Comparison of ENCODE assay signal across 19 cellular contexts in genomic region chr12:57176139-57176477, GRCh38. TPM values are rescaled to one million over a fixed set of nuclear protein-coding genes. Genes with fewer than 3 reads are reported as not detected.
A peak's percentile ranks its signal among the peaks of the same experiment; 100 is the strongest.
DNase-seq lines count a peak whose midpoint lies in the region; ATAC-seq, FAIRE-seq and TF ChIP-seq lines count a peak whose summit lies in the region.
"Had no signal": no experiment of that assay in that cellular context is flagged by ENCODE, and none has a peak within 500 bp of the region (broad histone marks: within the 10 kb centered on the region; RNA-seq: fewer than 3 reads in every experiment).

No MANE protein-coding gene starts in this region.

- FAIRE-seq in HepG2 (lab: Jason Lieb, UNC) (no peak), keratinocyte (lab: Jason Lieb, UNC) (no peak)
- FAIRE-seq: TTC549 had no signal

- no peak overlapping the region for H3K9ac ChIP-seq in HepG2 (ENCODE audit: insufficient read depth, low read depth, low read length)
- H3K9ac ChIP-seq in adipocyte (ENCODE audit: low read length), result peak overlapping the region; percentile 55
- peak overlapping the region; percentile 35 for H3K9ac ChIP-seq in keratinocyte (ENCODE audit: control insufficient read depth, extremely low read depth, insufficient read depth, low read length)

- intact Hi-C loops in HepG2 (cut with micrococcal nuclease; ENCODE audit: unreplicated experiment) (no loop called here), right lobe of liver (cut with DNase I) (no loop called here)

- H3K9me3 ChIP-seq in HepG2 (ENCODE audit: low read length) (no peaks in the 10 kb centered on the region), right lobe of liver (no peaks in the 10 kb centered on the region), adipocyte (ENCODE audit: control insufficient read depth, low read length) (no peaks in the 10 kb centered on the region), keratinocyte (ENCODE audit: control insufficient read depth, low read depth, low read length) (no peaks in the 10 kb centered on the region)
- H3K9me3 ChIP-seq: MG63, upper lobe of right lung had no signal

- TF ChIP-seq RAD21 in HepG2 (CRISPR knock-in tag; IDR thresholded peaks at IDR 0.05), result no peak

- H2AFZ ChIP-seq in HepG2 (ENCODE audit: low read length) (no peak overlapping the region), keratinocyte (ENCODE audit: control insufficient read depth, low read length) (no peak overlapping the region)

- H3K4me2 ChIP-seq in HepG2 (ENCODE audit: low read depth, low read length), result no peak overlapping the region
- H3K4me2 ChIP-seq in keratinocyte (ENCODE audit: control insufficient read depth, extremely low read depth, insufficient read depth, low read depth, low read length), result peak overlapping the region; percentile 68

- no peaks in the 10 kb centered on the region; the same call in 1 of the 2 replicates for H4K20me1 ChIP-seq in HepG2 (ENCODE audit: insufficient read depth, low read length)
- H4K20me1 ChIP-seq in keratinocyte (ENCODE audit: control insufficient read depth, extremely low read depth, insufficient read depth, low read length), result no peaks in the 10 kb centered on the region

- no peak for TF ChIP-seq EP300 in HepG2 (IDR thresholded peaks at IDR 0.05; ENCODE audit: low read depth in 2 of 2, low read length in 2 of 2)
- TF ChIP-seq EP300 in HepG2 (CRISPR knock-in tag; IDR thresholded peaks at IDR 0.05; ENCODE audit: borderline replicate concordance), result no peak

- ATAC-seq in HepG2 (no peak), right lobe of liver (no peak), HG03571 (IDR thresholded peaks at IDR 0.05; ENCODE audit: unreplicated experiment) (no peak)
- ATAC-seq: effector memory CD8-positive, alpha-beta T cell; stimulated activated naive CD8-positive, alpha-beta T cell treated with anti-CD3 and anti-CD28 coated beads, Interleukin-15, Interleukin-2, amounts not matched to agents 100 U/mL and 50 U/mL, for 24 hours had no signal

- H3K27ac ChIP-seq in HepG2 (ENCODE audit: extremely low read length, insufficient read depth, low read length), result no peak overlapping the region
- H3K27ac ChIP-seq in right lobe of liver, result no peak overlapping the region
- no peak overlapping the region for H3K27ac ChIP-seq in keratinocyte (ENCODE audit: control insufficient read depth, insufficient read depth, low read length)
- H3K27ac ChIP-seq: SK-N-MC, upper lobe of right lung had no signal

- peaks cover 53 to 86% of the 10 kb centered on the region in 2 experiments for H3K36me3 ChIP-seq in HepG2 (replicated peaks in 1 of 2; ENCODE audit: control insufficient read depth in 1 of 2, insufficient read depth in 2 of 2, low read length in 2 of 2)
- peaks cover 0 to 92% (median 65%) of the 10 kb centered on the region in 4 donors for H3K36me3 ChIP-seq in right lobe of liver
- peaks cover 93% of the 10 kb centered on the region for H3K36me3 ChIP-seq in adipocyte (ENCODE audit: control insufficient read depth, insufficient read depth, low read length, severe bottlenecking)
- H3K36me3 ChIP-seq in keratinocyte (ENCODE audit: control insufficient read depth in 2 of 2, extremely low read depth in 1 of 2, insufficient read depth in 2 of 2, low read length in 2 of 2), result peaks cover 3 to 16% of the 10 kb centered on the region in 2 experiments

- BruUV-seq in HepG2 (replicated peaks; lab: Mats Ljungman, UMichigan), result no TSS peak

- H3K27me3 ChIP-seq in HepG2 (ENCODE audit: control insufficient read depth in 1 of 2, insufficient read depth in 2 of 2, low read length in 2 of 2), result no peaks in the 10 kb centered on the region
- no peaks in the 10 kb centered on the region for H3K27me3 ChIP-seq in right lobe of liver
- no peaks in the 10 kb centered on the region for H3K27me3 ChIP-seq in adipocyte (replicated peaks; ENCODE audit: control insufficient read depth, insufficient read depth, low read length)
- H3K27me3 ChIP-seq in keratinocyte (ENCODE audit: control insufficient read depth, extremely low read depth, insufficient read depth, low read length), result no peaks in the 10 kb centered on the region
- H3K27me3 ChIP-seq: MG63, upper lobe of right lung had no signal

- H3K4me1 ChIP-seq in HepG2 (ENCODE audit: insufficient read depth, low read length) (0 out of 2 replicates have a peak, but pooled peaks cover 5% of the 10 kb centered on the region), right lobe of liver (no peaks in the 10 kb centered on the region), adipocyte (ENCODE audit: control insufficient read depth, insufficient read depth, low read length) (peaks cover 45% of the 10 kb centered on the region), keratinocyte (ENCODE audit: control insufficient read depth, extremely low read depth, insufficient read depth, low read length) (peaks cover 35% of the 10 kb centered on the region)
- H3K4me1 ChIP-seq: upper lobe of right lung had no signal

- no peak for TF ChIP-seq POLR2A in HepG2 (IDR thresholded peaks at IDR 0.05; ENCODE audit: insufficient read depth in 1 of 2, low read depth in 2 of 2, low read length in 2 of 2)
- TF ChIP-seq POLR2A in right lobe of liver (IDR thresholded peaks at IDR 0.05), result no peak

- CTCF ChIA-PET in HepG2 (lab: Yijun Ruan, JAX; ENCODE audit: low intra/inter-chr PET ratio, low total read pairs), result interaction anchor here (1.7 to 2.5 kb wide), 2 partner anchors 49 to 52 kb away, joined by 9 to 28 read pairs; partner anchors contain the start of gene LRP1

- DNase-seq in HepG2 (ENCODE audit: low spot score) (no peak), right lobe of liver (no peak), adipocyte (ENCODE audit: low read depth) (no peak), keratinocyte (ENCODE audit: low read depth, low spot score) (no peak), kidney tubule cell (ENCODE audit: low spot score) (no peak), SKM-1 treated with dmso at 0.1 percent for 144 hours (lab: John Stamatoyannopoulos, UW; ENCODE audit: unreplicated experiment) (no peak)
- DNase-seq in stimulated activated naive CD4-positive, alpha-beta T cell (lab: John Stamatoyannopoulos, UW), result no peak
- DNase-seq: central memory CD4-positive, alpha-beta T cell had no signal

- no peaks in the 10 kb centered on the region for H3K9me1 ChIP-seq in keratinocyte (ENCODE audit: control insufficient read depth, extremely low read depth, insufficient read depth, low read length)

- H3K79me2 ChIP-seq in HepG2 (ENCODE audit: insufficient read depth, low read length), result no peaks in the 10 kb centered on the region
- no peaks in the 10 kb centered on the region for H3K79me2 ChIP-seq in keratinocyte (ENCODE audit: control insufficient read depth, insufficient read depth, low read length)

- POLR2A ChIA-PET in HepG2 (lab: Yijun Ruan, JAX), result interaction anchor here (0.9 to 2.1 kb wide), 6 partner anchors 27 to 64 kb away, joined by 3 to 17 read pairs (median 6); partner anchors contain the start of gene LRP1

- in situ Hi-C loops in HepG2 (cut with HindIII; ENCODE audit: extremely low pct_ligation_motif_present, low pct_unique_long_range_greater_than_20kb), result loop anchor here (5.0 kb wide), 1 partner anchor 44 kb away; no protein-coding TSS in a partner anchor

- no peak for TF ChIP-seq CTCF in HepG2 (CRISPR knock-in tag; IDR thresholded peaks at IDR 0.05)
- TF ChIP-seq CTCF in right lobe of liver (IDR thresholded peaks at IDR 0.05), result no peak
- no peak for TF ChIP-seq CTCF in keratinocyte (optimal IDR thresholded peaks at IDR 0.05 in 1 of 3, IDR thresholded peaks at IDR 0.05 in 1 of 3, conservative IDR thresholded peaks at IDR 0.05 in 1 of 3; ENCODE audit: extremely low read depth in 1 of 3, insufficient read depth in 2 of 3, low read length in 3 of 3)

- WGBS in HepG2 (ENCODE audit: low lambda C conversion rate), result 97% methylated on average over 9 of the region's 9 CpGs
- 80% methylated on average over 1 of the region's 9 CpGs for WGBS in right lobe of liver (ENCODE audit: insufficient coverage, low coverage, low lambda C conversion rate, missing lambda C conversion rate)

- dilution Hi-C loops in keratinocyte (cut with MboI; ENCODE audit: extremely low pct_ligation_motif_present, low sequenced_read_pairs), result no loop called here

- H3K4me3 ChIP-seq in HepG2 (replicated peaks in 1 of 3; ENCODE audit: insufficient read depth in 1 of 3, low read depth in 2 of 3, low read length in 3 of 3), result no peak overlapping the region
- H3K4me3 ChIP-seq in right lobe of liver, result no peak overlapping the region
- H3K4me3 ChIP-seq in adipocyte (ENCODE audit: low read length), result no peak overlapping the region
- peak overlapping the region in 1 of 3 experiments; percentile 13 for H3K4me3 ChIP-seq in keratinocyte (ENCODE audit: control insufficient read depth in 2 of 3, extremely low read depth in 1 of 3, insufficient read depth in 2 of 3, low read depth in 1 of 3, low read length in 3 of 3)
- H3K4me3 ChIP-seq: MG63, SK-N-MC, upper lobe of right lung had no signal

RNA-seq across cellular contexts. Expression of gene LRP1-AS, which starts 28.7 kb away (rescaled TPM):
- not detected in 2 replicates for total RNA-seq in HepG2 (2016; rRNA removed; fragmentation: Illumina TruSeq; extraction: Trizol)
- not detected in 2 replicates for total RNA-seq in HepG2 (2016; cell fraction: cytosol; rRNA removed; fragmentation: Illumina TruSeq; extraction: Trizol; ENCODE audit: low read depth)
- total RNA-seq in HepG2 (2016; cell fraction: insoluble cytoplasmic fraction; rRNA removed; fragmentation: Illumina TruSeq; extraction: Trizol), result not detected in 2 replicates
- not detected in 2 replicates for total RNA-seq in HepG2 (2016; cell fraction: membrane; rRNA removed; fragmentation: Illumina TruSeq; extraction: Trizol)
- not detected in 2 replicates for total RNA-seq in HepG2 (2016; cell fraction: nucleus; rRNA removed; fragmentation: Illumina TruSeq; extraction: Trizol)
- polyA plus RNA-seq in HepG2 (2011; rRNA removed), result 0.20 TPM in 1 of 2 replicates, not detected in the other
- polyA plus RNA-seq in HepG2 (2011; cell fraction: cytosol; rRNA removed), result not detected in 2 replicates
- polyA plus RNA-seq in HepG2 (2011; cell fraction: nucleus; rRNA removed), result not detected in 2 replicates
- not detected in 2 replicates for polyA plus RNA-seq in HepG2 (2012)
- polyA plus RNA-seq in HepG2 (2016; cell fraction: cytosol; fragmentation: Illumina TruSeq; extraction: Trizol; ENCODE audit: low read depth), result not detected in 2 replicates
- not detected in 2 replicates for polyA plus RNA-seq in HepG2 (2016; cell fraction: insoluble cytoplasmic fraction; fragmentation: Illumina TruSeq; extraction: Trizol; ENCODE audit: low read depth)
- not detected in 2 replicates for polyA plus RNA-seq in HepG2 (2016; cell fraction: membrane; fragmentation: Illumina TruSeq; extraction: Trizol; ENCODE audit: low read depth)
- not detected in 2 replicates for polyA plus RNA-seq in HepG2 (2016; cell fraction: nucleus; fragmentation: Illumina TruSeq; extraction: Trizol; ENCODE audit: insufficient read depth, low read depth)
- not detected in 2 replicates for polyA minus RNA-seq in HepG2 (2011; rRNA and poly(A)+ RNA removed; ENCODE audit: low replicate concordance)
- polyA minus RNA-seq in HepG2 (2011; cell fraction: cytosol; rRNA and poly(A)+ RNA removed), result not detected in 2 replicates
- not detected in 2 replicates for polyA minus RNA-seq in HepG2 (2011; cell fraction: nucleus; rRNA and poly(A)+ RNA removed)
- total RNA-seq in right lobe of liver, result not detected
- not detected in 3 replicates for polyA plus RNA-seq in keratinocyte
- polyA plus RNA-seq in keratinocyte (2011; ENCODE audit: low read depth), result not detected
- not detected in 2 replicates for polyA plus RNA-seq in keratinocyte (2011; cell fraction: cytosol; rRNA removed)
- polyA plus RNA-seq in keratinocyte (2011; cell fraction: nucleus; rRNA removed), result not detected in 2 replicates
- not detected in 2 replicates for polyA plus RNA-seq in keratinocyte (2012; ENCODE audit: low replicate concordance)
- polyA minus RNA-seq in keratinocyte, result not detected in 3 replicates
- polyA minus RNA-seq in keratinocyte (2011; cell fraction: cytosol; rRNA and poly(A)+ RNA removed), result not detected
- polyA minus RNA-seq in keratinocyte (2011; cell fraction: nucleus; rRNA and poly(A)+ RNA removed), result not detected in 2 replicates
- total RNA-seq: activated T-cell treated with anti-CD3 and anti-CD28 coated beads, Interleukin-2, amount 50 U/mL, for 72 hours; fibroblast of villous mesenchyme; HT1080; left lobe of liver; upper lobe of right lung had no signal

RNA-seq across cellular contexts. Expression of gene NXPH4, which starts 40.5 kb away (rescaled TPM):
- total RNA-seq in HepG2 (2016; rRNA removed; fragmentation: Illumina TruSeq; extraction: Trizol) (not detected in 2 replicates), right lobe of liver (1 to 10 TPM in 2 of 6 experiments, under 1 TPM in 1, not detected in 3; 0.87 to 1.5 (median 1.2) TPM)
- not detected in 2 replicates for total RNA-seq in HepG2 (2016; cell fraction: cytosol; rRNA removed; fragmentation: Illumina TruSeq; extraction: Trizol; ENCODE audit: low read depth)
- not detected in 2 replicates for total RNA-seq in HepG2 (2016; cell fraction: insoluble cytoplasmic fraction; rRNA removed; fragmentation: Illumina TruSeq; extraction: Trizol)
- total RNA-seq in HepG2 (2016; cell fraction: membrane; rRNA removed; fragmentation: Illumina TruSeq; extraction: Trizol), result not detected in 2 replicates
- total RNA-seq in HepG2 (2016; cell fraction: nucleus; rRNA removed; fragmentation: Illumina TruSeq; extraction: Trizol), result not detected in 2 replicates
- polyA plus RNA-seq in HepG2 (2011; rRNA removed) (0.13 and 0.24 TPM in 2 replicates), keratinocyte (0.97 to 1.4 TPM (median 1.2 TPM) in 3 replicates)
- 0.18 and 0.24 TPM in 2 replicates for polyA plus RNA-seq in HepG2 (2011; cell fraction: cytosol; rRNA removed)
- polyA plus RNA-seq in HepG2 (2011; cell fraction: nucleus; rRNA removed), result 0.54 and 0.55 TPM in 2 replicates
- 1.9 and 2.5 TPM in 2 replicates for polyA plus RNA-seq in HepG2 (2012)
- not detected in 2 replicates for polyA plus RNA-seq in HepG2 (2016; cell fraction: cytosol; fragmentation: Illumina TruSeq; extraction: Trizol; ENCODE audit: low read depth)
- not detected in 2 replicates for polyA plus RNA-seq in HepG2 (2016; cell fraction: insoluble cytoplasmic fraction; fragmentation: Illumina TruSeq; extraction: Trizol; ENCODE audit: low read depth)
- polyA plus RNA-seq in HepG2 (2016; cell fraction: membrane; fragmentation: Illumina TruSeq; extraction: Trizol; ENCODE audit: low read depth), result not detected in 2 replicates
- not detected in 2 replicates for polyA plus RNA-seq in HepG2 (2016; cell fraction: nucleus; fragmentation: Illumina TruSeq; extraction: Trizol; ENCODE audit: insufficient read depth, low read depth)
- 0.30 and 2.2 TPM in 2 replicates for polyA minus RNA-seq in HepG2 (2011; rRNA and poly(A)+ RNA removed; ENCODE audit: low replicate concordance)
- not detected in 2 replicates for polyA minus RNA-seq in HepG2 (2011; cell fraction: cytosol; rRNA and poly(A)+ RNA removed)
- 0.25 TPM in 1 of 2 replicates, not detected in the other for polyA minus RNA-seq in HepG2 (2011; cell fraction: nucleus; rRNA and poly(A)+ RNA removed)
- polyA plus RNA-seq in keratinocyte (2011; ENCODE audit: low read depth), result 1.2 TPM
- 0.66 and 1.9 TPM in 2 replicates for polyA plus RNA-seq in keratinocyte (2011; cell fraction: cytosol; rRNA removed)
- polyA plus RNA-seq in keratinocyte (2011; cell fraction: nucleus; rRNA removed), result 1.7 and 2.1 TPM in 2 replicates
- 4.3 and 9.2 TPM in 2 replicates for polyA plus RNA-seq in keratinocyte (2012; ENCODE audit: low replicate concordance)
- 1.1 to 3.6 TPM (median 1.1 TPM) in 3 replicates for polyA minus RNA-seq in keratinocyte
- 8.2 TPM for polyA minus RNA-seq in keratinocyte (2011; cell fraction: cytosol; rRNA and poly(A)+ RNA removed)
- polyA minus RNA-seq in keratinocyte (2011; cell fraction: nucleus; rRNA and poly(A)+ RNA removed), result 2.1 and 2.2 TPM in 2 replicates
- total RNA-seq: upper lobe of right lung had no signal

RNA-seq across cellular contexts. Expression of gene LRP1, which starts 47.8 kb away (rescaled TPM):
- total RNA-seq in HepG2 (2016; rRNA removed; fragmentation: Illumina TruSeq; extraction: Trizol), result 14.7 and 16.5 TPM in 2 replicates
- 7.0 and 7.1 TPM in 2 replicates for total RNA-seq in HepG2 (2016; cell fraction: cytosol; rRNA removed; fragmentation: Illumina TruSeq; extraction: Trizol; ENCODE audit: low read depth)
- total RNA-seq in HepG2 (2016; cell fraction: insoluble cytoplasmic fraction; rRNA removed; fragmentation: Illumina TruSeq; extraction: Trizol), result 12.6 and 13.0 TPM in 2 replicates
- 9.7 and 10.2 TPM in 2 replicates for total RNA-seq in HepG2 (2016; cell fraction: membrane; rRNA removed; fragmentation: Illumina TruSeq; extraction: Trizol)
- 47.7 and 58.7 TPM in 2 replicates for total RNA-seq in HepG2 (2016; cell fraction: nucleus; rRNA removed; fragmentation: Illumina TruSeq; extraction: Trizol)
- 30.8 and 33.6 TPM in 2 replicates for polyA plus RNA-seq in HepG2 (2011; rRNA removed)
- polyA plus RNA-seq in HepG2 (2011; cell fraction: cytosol; rRNA removed), result 30.4 and 39.0 TPM in 2 replicates
- 188 and 243 TPM in 2 replicates for polyA plus RNA-seq in HepG2 (2011; cell fraction: nucleus; rRNA removed)
- polyA plus RNA-seq in HepG2 (2012), result 92.4 and 98.3 TPM in 2 replicates
- polyA plus RNA-seq in HepG2 (2016; cell fraction: cytosol; fragmentation: Illumina TruSeq; extraction: Trizol; ENCODE audit: low read depth), result 2.5 TPM in 2 replicates
- 11.6 and 18.1 TPM in 2 replicates for polyA plus RNA-seq in HepG2 (2016; cell fraction: insoluble cytoplasmic fraction; fragmentation: Illumina TruSeq; extraction: Trizol; ENCODE audit: low read depth)
- 4.9 TPM in 2 replicates for polyA plus RNA-seq in HepG2 (2016; cell fraction: membrane; fragmentation: Illumina TruSeq; extraction: Trizol; ENCODE audit: low read depth)
- 95.2 and 99.3 TPM in 2 replicates for polyA plus RNA-seq in HepG2 (2016; cell fraction: nucleus; fragmentation: Illumina TruSeq; extraction: Trizol; ENCODE audit: insufficient read depth, low read depth)
- polyA minus RNA-seq in HepG2 (2011; rRNA and poly(A)+ RNA removed; ENCODE audit: low replicate concordance), result 6.6 and 218 TPM in 2 replicates
- 92.2 and 104 TPM in 2 replicates for polyA minus RNA-seq in HepG2 (2011; cell fraction: cytosol; rRNA and poly(A)+ RNA removed)
- 85.0 and 102 TPM in 2 replicates for polyA minus RNA-seq in HepG2 (2011; cell fraction: nucleus; rRNA and poly(A)+ RNA removed)
- total RNA-seq in right lobe of liver, result 100 to 1,000 TPM; 268 to 387 (median 301) TPM
- 4.9 to 11.3 TPM (median 9.6 TPM) in 3 replicates for polyA plus RNA-seq in keratinocyte
- 19.2 TPM for polyA plus RNA-seq in keratinocyte (2011; ENCODE audit: low read depth)
- 2.6 and 5.7 TPM in 2 replicates for polyA plus RNA-seq in keratinocyte (2011; cell fraction: cytosol; rRNA removed)
- polyA plus RNA-seq in keratinocyte (2011; cell fraction: nucleus; rRNA removed), result 62.8 and 95.2 TPM in 2 replicates
- polyA plus RNA-seq in keratinocyte (2012; ENCODE audit: low replicate concordance), result 13.4 and 18.9 TPM in 2 replicates
- 69.3 to 132 TPM (median 78.4 TPM) in 3 replicates for polyA minus RNA-seq in keratinocyte
- polyA minus RNA-seq in keratinocyte (2011; cell fraction: cytosol; rRNA and poly(A)+ RNA removed), result 33.6 TPM
- 159 and 202 TPM in 2 replicates for polyA minus RNA-seq in keratinocyte (2011; cell fraction: nucleus; rRNA and poly(A)+ RNA removed)

RNA-seq across cellular contexts. Expression of gene SHMT2, which starts 53.4 kb away (rescaled TPM):
- total RNA-seq in HepG2 (2016; rRNA removed; fragmentation: Illumina TruSeq; extraction: Trizol), result 181 and 184 TPM in 2 replicates
- total RNA-seq in HepG2 (2016; cell fraction: cytosol; rRNA removed; fragmentation: Illumina TruSeq; extraction: Trizol; ENCODE audit: low read depth), result 34.5 and 40.7 TPM in 2 replicates
- 185 and 193 TPM in 2 replicates for total RNA-seq in HepG2 (2016; cell fraction: insoluble cytoplasmic fraction; rRNA removed; fragmentation: Illumina TruSeq; extraction: Trizol)
- total RNA-seq in HepG2 (2016; cell fraction: membrane; rRNA removed; fragmentation: Illumina TruSeq; extraction: Trizol), result 86.2 and 91.5 TPM in 2 replicates
- total RNA-seq in HepG2 (2016; cell fraction: nucleus; rRNA removed; fragmentation: Illumina TruSeq; extraction: Trizol), result 87.0 and 104 TPM in 2 replicates
- 393 and 420 TPM in 2 replicates for polyA plus RNA-seq in HepG2 (2011; rRNA removed)
- polyA plus RNA-seq in HepG2 (2011; cell fraction: cytosol; rRNA removed), result 388 and 543 TPM in 2 replicates
- 527 and 559 TPM in 2 replicates for polyA plus RNA-seq in HepG2 (2011; cell fraction: nucleus; rRNA removed)
- polyA plus RNA-seq in HepG2 (2012), result 193 and 317 TPM in 2 replicates
- 47.3 and 51.9 TPM in 2 replicates for polyA plus RNA-seq in HepG2 (2016; cell fraction: cytosol; fragmentation: Illumina TruSeq; extraction: Trizol; ENCODE audit: low read depth)
- polyA plus RNA-seq in HepG2 (2016; cell fraction: insoluble cytoplasmic fraction; fragmentation: Illumina TruSeq; extraction: Trizol; ENCODE audit: low read depth), result 228 and 257 TPM in 2 replicates
- 85.7 and 97.2 TPM in 2 replicates for polyA plus RNA-seq in HepG2 (2016; cell fraction: membrane; fragmentation: Illumina TruSeq; extraction: Trizol; ENCODE audit: low read depth)
- 161 and 174 TPM in 2 replicates for polyA plus RNA-seq in HepG2 (2016; cell fraction: nucleus; fragmentation: Illumina TruSeq; extraction: Trizol; ENCODE audit: insufficient read depth, low read depth)
- 452 and 685 TPM in 2 replicates for polyA minus RNA-seq in HepG2 (2011; rRNA and poly(A)+ RNA removed; ENCODE audit: low replicate concordance)
- 216 and 224 TPM in 2 replicates for polyA minus RNA-seq in HepG2 (2011; cell fraction: cytosol; rRNA and poly(A)+ RNA removed)
- 130 and 151 TPM in 2 replicates for polyA minus RNA-seq in HepG2 (2011; cell fraction: nucleus; rRNA and poly(A)+ RNA removed)
- total RNA-seq in right lobe of liver, result 100 to 1,000 TPM; 157 to 228 (median 194) TPM
- polyA plus RNA-seq in keratinocyte, result 84.0 to 180 TPM (median 128 TPM) in 3 replicates
- 82.9 TPM for polyA plus RNA-seq in keratinocyte (2011; ENCODE audit: low read depth)
- polyA plus RNA-seq in keratinocyte (2011; cell fraction: cytosol; rRNA removed), result 78.8 and 160 TPM in 2 replicates
- polyA plus RNA-seq in keratinocyte (2011; cell fraction: nucleus; rRNA removed), result 115 and 120 TPM in 2 replicates
- 141 and 149 TPM in 2 replicates for polyA plus RNA-seq in keratinocyte (2012; ENCODE audit: low replicate concordance)
- polyA minus RNA-seq in keratinocyte, result 138 to 210 TPM (median 151 TPM) in 3 replicates
- 125 TPM for polyA minus RNA-seq in keratinocyte (2011; cell fraction: cytosol; rRNA and poly(A)+ RNA removed)
- polyA minus RNA-seq in keratinocyte (2011; cell fraction: nucleus; rRNA and poly(A)+ RNA removed), result 64.8 and 69.3 TPM in 2 replicates

Comparison
In these comparisons a context has a peak if more than half of its experiments do, and no peak if none do; other contexts are left out.
1. RNA of gene LRP1, which starts 47.8 kb away (total RNA-seq): 268 to 387 TPM in right lobe of liver; 7.0 to 58.7 TPM in HepG2; every median in the first group is over 4 times any median in the second.